Comparison of ENCODE assay signal across 1 cellular context in genomic region chr10:112370424-112370819, GRCh38.
TF ChIP-seq lines count a peak whose summit lies in the region.

No MANE protein-coding gene starts in this region.

TF ChIP-seq in SK-N-SH treated with all-trans-retinoic acid at 6 μM for 48 hours, 23 proteins besides CTCF, POLR2A, EP300 and RAD21 (continued from another document):
- TF ChIP-seq POU6F1 (CRISPR knock-in tag; IDR thresholded peaks at IDR 0.05; ENCODE audit: borderline replicate concordance, low read depth) (no peak), CREB5 (CRISPR knock-in tag; IDR thresholded peaks at IDR 0.05; ENCODE audit: low read depth) (no peak)
